ENCODE assay signal across 8 cellular contexts in genomic region chr5:143824851-143825720, GRCh38. TPM values are rescaled to one million over a fixed set of nuclear protein-coding genes. Genes with fewer than 3 reads are reported as not detected.
DNase-seq lines count a peak whose midpoint lies in the region; ATAC-seq and TF ChIP-seq lines count a peak whose summit lies in the region.

No MANE protein-coding gene starts in this region.

- peak; percentile 60 for ATAC-seq in GM21515 (IDR thresholded peaks at IDR 0.05; ENCODE audit: unreplicated experiment)
- peak; percentile 85 for ATAC-seq in stimulated activated naive CD8-positive, alpha-beta T cell treated with anti-CD3 and anti-CD28 coated beads, Interleukin-15, amount 100 ng/mL, for 72 hours

- no peaks in the 10 kb centered on the region for H3K9me3 Mint-ChIP-seq in activated T-cell treated with anti-CD3 and anti-CD28 coated beads, Interleukin-2, amount 50 U/mL, for 24 hours
- H3K9me3 Mint-ChIP-seq in neural crest cell = no peaks in the 10 kb centered on the region
- H3K9me3 Mint-ChIP-seq in stimulated activated naive CD8-positive, alpha-beta T cell treated with anti-CD3 and anti-CD28 coated beads, Interleukin-15, amount 100 ng/mL, for 72 hours = no peaks in the 10 kb centered on the region

- H3K36me3 Mint-ChIP-seq in activated T-cell treated with anti-CD3 and anti-CD28 coated beads, Interleukin-2, amount 50 U/mL, for 24 hours (ENCODE audit: low read depth) = no peaks in the 10 kb centered on the region
- no peaks in the 10 kb centered on the region for H3K36me3 Mint-ChIP-seq in neural crest cell (ENCODE audit: low read depth)

- H3K4me1 Mint-ChIP-seq in activated T-cell treated with anti-CD3 and anti-CD28 coated beads, Interleukin-2, amount 50 U/mL, for 24 hours (ENCODE audit: low read depth) = peaks cover 20% of the 10 kb centered on the region
- H3K4me1 Mint-ChIP-seq in neural crest cell = no peaks in the 10 kb centered on the region
- H3K4me1 Mint-ChIP-seq in stimulated activated naive CD8-positive, alpha-beta T cell treated with anti-CD3 and anti-CD28 coated beads, Interleukin-15, amount 100 ng/mL, for 72 hours = peaks cover 16% of the 10 kb centered on the region

- peak; percentile 96 for TF ChIP-seq CTCF in neural crest cell (conservative IDR thresholded peaks at IDR 0.05)

- H3K27ac Mint-ChIP-seq in activated T-cell treated with anti-CD3 and anti-CD28 coated beads, Interleukin-2, amount 50 U/mL, for 24 hours = no peak overlapping the region
- no peak overlapping the region for H3K27ac Mint-ChIP-seq in neural crest cell (ENCODE audit: unreplicated experiment)
- H3K27ac Mint-ChIP-seq in stimulated activated naive CD8-positive, alpha-beta T cell treated with anti-CD3 and anti-CD28 coated beads, Interleukin-15, amount 100 ng/mL, for 72 hours = no peak overlapping the region

- H3K4me3 Mint-ChIP-seq in activated T-cell treated with anti-CD3 and anti-CD28 coated beads, Interleukin-2, amount 50 U/mL, for 24 hours = no peak overlapping the region
- H3K4me3 Mint-ChIP-seq in neural crest cell = no peak overlapping the region
- H3K4me3 Mint-ChIP-seq in stimulated activated naive CD8-positive, alpha-beta T cell treated with anti-CD3 and anti-CD28 coated beads, Interleukin-15, amount 100 ng/mL, for 72 hours = no peak overlapping the region

- H3K27me3 Mint-ChIP-seq in activated T-cell treated with anti-CD3 and anti-CD28 coated beads, Interleukin-2, amount 50 U/mL, for 24 hours = no peaks in the 10 kb centered on the region
- H3K27me3 Mint-ChIP-seq in neural crest cell (ENCODE audit: low read depth) = no peaks in the 10 kb centered on the region
- H3K27me3 Mint-ChIP-seq in stimulated activated naive CD8-positive, alpha-beta T cell treated with anti-CD3 and anti-CD28 coated beads, Interleukin-15, amount 100 ng/mL, for 72 hours = peaks cover 7% of the 10 kb centered on the region

- peak; percentile 57 for DNase-seq in DMS114 treated with DMSO at 0.1 percent for 48 hours (lab: John Stamatoyannopoulos, UW; ENCODE audit: unreplicated experiment)
- DNase-seq in HuH-7.5 (ENCODE audit: low spot score) = peak; percentile 42
- peak; percentile 92 for DNase-seq in OCI-M1 (lab: John Stamatoyannopoulos, UW)
- peak; percentile 90 for DNase-seq in activated T-cell treated with anti-CD3 and anti-CD28 coated beads, Interleukin-2, amount 50 U/mL, for 24 hours
- peak; percentile 80 for DNase-seq in fibroblast of peridontal ligament (ENCODE audit: extremely low read depth)
- peak; percentile 81 for DNase-seq in neural crest cell (ENCODE audit: low read depth, low spot score)
- peak; percentile 78 to 81 for DNase-seq in stimulated activated naive CD8-positive, alpha-beta T cell treated with anti-CD3 and anti-CD28 coated beads, Interleukin-15, amount 100 ng/mL, for 72 hours

RNA-seq across cellular contexts. Expression of gene HMHB1, which starts 13.1 kb away (rescaled TPM):
- not detected in 2 replicates for total RNA-seq in neural crest cell

Comparison
In these comparisons a context has a peak if more than half of its experiments do, and no peak if none do; other contexts are left out.
1. Peak in every context shown above with its lines: DNase-seq and ATAC-seq.
2. DNase-seq: peak in every context shown above with its lines; median percentile 92 in OCI-M1; 90 in activated T-cell treated with anti-CD3 and anti-CD28 coated beads, Interleukin-2, amount 50 U/mL, for 24 hours; 81 in neural crest cell; 80 in fibroblast of peridontal ligament; 80 in stimulated activated naive CD8-positive, alpha-beta T cell treated with anti-CD3 and anti-CD28 coated beads, Interleukin-15, amount 100 ng/mL, for 72 hours; 57 in DMS114 treated with DMSO at 0.1 percent for 48 hours; 42 in HuH-7.5.